ENCODE assay signal across 1 cellular context in genomic region chr6:26597389-26597766, GRCh38.
TF ChIP-seq lines count a peak whose summit lies in the region.

No MANE protein-coding gene starts in this region.

TF ChIP-seq in HepG2, 621 proteins besides CTCF, POLR2A, EP300 and RAD21 (continued from another document):
- TF ChIP-seq ZNF142 (CRISPR knock-in tag; IDR thresholded peaks at IDR 0.05) (0 out of 2 replicates have a peak, but pooled peaks have one; percentile 3), ZNF124 (CRISPR knock-in tag; IDR thresholded peaks at IDR 0.05) (no peak)
